In the genomic region with DNA sequence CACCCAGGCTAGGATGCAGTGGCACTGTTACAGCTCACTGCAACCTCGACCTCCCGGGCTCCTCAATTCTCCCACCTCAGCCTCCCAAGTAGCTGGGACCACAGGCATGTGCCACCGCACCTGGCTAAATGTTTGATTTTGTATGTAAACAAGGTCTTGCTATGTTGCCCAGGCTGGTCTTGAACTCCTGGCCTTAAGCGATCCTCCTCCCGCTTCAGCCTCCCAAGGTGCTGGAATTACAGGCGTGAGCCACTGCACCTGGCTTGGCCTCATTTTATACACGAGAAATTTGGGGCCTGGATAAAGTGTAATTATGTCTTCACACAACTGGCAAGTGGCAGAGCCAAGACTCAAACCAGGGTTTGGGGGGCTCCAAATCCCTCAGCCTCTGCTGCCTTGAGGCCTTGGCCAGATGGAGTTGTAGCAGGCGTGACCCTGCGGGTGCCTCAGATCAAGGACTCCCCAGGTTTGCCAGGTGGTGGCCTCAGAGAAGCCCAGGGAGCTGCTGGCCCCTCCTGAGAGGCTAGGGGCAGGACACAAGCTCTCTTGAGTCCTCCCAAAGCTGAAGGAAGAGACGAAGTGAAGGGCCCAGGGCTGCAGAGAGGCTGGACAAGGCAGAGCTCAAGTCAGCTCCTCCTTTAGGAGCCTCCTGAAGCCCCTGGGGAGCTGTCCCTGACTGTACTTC, we compare ENCODE assay signal across 16 cellular contexts.
A peak's percentile ranks its signal among the peaks of the same experiment; 100 is the strongest.
DNase-seq lines count a peak whose midpoint lies in the region; ATAC-seq and TF ChIP-seq lines count a peak whose summit lies in the region.
"Had no signal": no experiment of that assay in that cellular context is flagged by ENCODE, and none has a peak within 500 bp of the region (broad histone marks: within the 10 kb centered on the region; RNA-seq: fewer than 3 reads in every experiment).

No MANE protein-coding gene starts in this region.

- peak overlapping the region; percentile 97 for H3K27ac Mint-ChIP-seq in activated CD4-positive, alpha-beta T cell treated with anti-CD3 and anti-CD28 coated beads, Interleukin-2, amount 10 ng/mL, durations not matched to agents 7 days and 5 days
- peak overlapping the region; percentile 54 to 98 (median 94) for H3K27ac Mint-ChIP-seq in IgD-negative memory B cell
- H3K27ac Mint-ChIP-seq in activated T-helper 1 cell treated with anti-CD3 and anti-CD28 coated beads, Interleukin-12 subunit alpha, Interleukin-12 subunit beta, Interleukin-2, Interleukin-4 antibody, amounts not matched to agents 30 ng/mL and 10 ng/mL and 1 ng/mL, durations not matched to agents 14 hours and 24 hours and 36 hours: peak overlapping the region; percentile 4

- H3K4me3 Mint-ChIP-seq in activated CD4-positive, alpha-beta T cell treated with anti-CD3 and anti-CD28 coated beads, Interleukin-2, amount 10 ng/mL, durations not matched to agents 7 days and 5 days: peak overlapping the region; percentile 75
- peak overlapping the region in 1 of 4 donors; percentile 72 for H3K4me3 Mint-ChIP-seq in IgD-negative memory B cell
- H3K4me3 Mint-ChIP-seq in activated T-helper 1 cell treated with anti-CD3 and anti-CD28 coated beads, Interleukin-12 subunit alpha, Interleukin-12 subunit beta, Interleukin-2, Interleukin-4 antibody, amounts not matched to agents 30 ng/mL and 10 ng/mL and 1 ng/mL, durations not matched to agents 14 hours and 24 hours and 36 hours: peak overlapping the region; percentile 2

- no CpG with 5 or more reads among the region's 10 CpGs for WGBS in neuronal stem cell (ENCODE audit: extremely low coverage in 2 of 2, insufficient read length in 2 of 2, insufficient replicate concordance in 1 of 2), 2 donors

- H3K9me3 ChIP-seq in neuronal stem cell (replicated peaks in 1 of 2; ENCODE audit: control insufficient read depth in 2 of 2, insufficient read depth in 1 of 2, low read depth in 1 of 2, low read length in 2 of 2): peaks cover 3% of the 10 kb centered on the region in 2 donors
- no peaks in the 10 kb centered on the region for H3K9me3 ChIP-seq in gastrocnemius medialis
- H3K9me3 ChIP-seq: prostate gland had no signal

- H2BK12ac ChIP-seq in neuronal stem cell (ENCODE audit: low read length): no peak overlapping the region

- no peak overlapping the region for H2BK5ac ChIP-seq in neuronal stem cell (ENCODE audit: low read length)

- no peak overlapping the region for H3K23ac ChIP-seq in neuronal stem cell (ENCODE audit: low read depth, low read length, poor library complexity)

- peaks cover 13% of the 10 kb centered on the region for H3K36me3 Mint-ChIP-seq in activated CD4-positive, alpha-beta T cell treated with anti-CD3 and anti-CD28 coated beads, Interleukin-2, amount 10 ng/mL, durations not matched to agents 7 days and 5 days (ENCODE audit: low read depth)
- H3K36me3 Mint-ChIP-seq in IgD-negative memory B cell: peaks cover 4% of the 10 kb centered on the region
- H3K36me3 Mint-ChIP-seq in activated T-helper 1 cell treated with anti-CD3 and anti-CD28 coated beads, Interleukin-12 subunit alpha, Interleukin-12 subunit beta, Interleukin-2, Interleukin-4 antibody, amounts not matched to agents 30 ng/mL and 10 ng/mL and 1 ng/mL, durations not matched to agents 14 hours and 24 hours and 36 hours (ENCODE audit: low read depth): peaks cover 12% of the 10 kb centered on the region

- H3K4ac ChIP-seq in neuronal stem cell (ENCODE audit: low read length): no peak overlapping the region

- H3K36me3 ChIP-seq in neuronal stem cell (replicated peaks in 1 of 2; ENCODE audit: control insufficient read depth in 2 of 2, insufficient read depth in 2 of 2, low read length in 2 of 2): no peaks in the 10 kb centered on the region
- H3K36me3 ChIP-seq in gastrocnemius medialis: peaks cover 0 to 12% of the 10 kb centered on the region in 2 donors
- H3K36me3 ChIP-seq: prostate gland had no signal

- no peak for ATAC-seq in gastrocnemius medialis

- no peak overlapping the region for H2AK5ac ChIP-seq in neuronal stem cell (ENCODE audit: low read depth, low read length)

- H4K8ac ChIP-seq in neuronal stem cell (ENCODE audit: low read depth, low read length): no peak overlapping the region

- H3K4me1 ChIP-seq in neuronal stem cell (ENCODE audit: control insufficient read depth in 2 of 2, insufficient read depth in 1 of 2, low read depth in 1 of 2, low read length in 2 of 2): peaks cover 18 to 21% of the 10 kb centered on the region in 2 donors
- H3K4me1 ChIP-seq in gastrocnemius medialis: no peaks in the 10 kb centered on the region
- H3K4me1 ChIP-seq: prostate gland had no signal

- no peak overlapping the region for H3K4me2 ChIP-seq in neuronal stem cell (ENCODE audit: insufficient read depth, low read length, poor library complexity, severe bottlenecking)
- H3K4me2 ChIP-seq: smooth muscle cell had no signal

- H3K27me3 ChIP-seq in neuronal stem cell (ENCODE audit: control insufficient read depth in 3 of 3, insufficient read depth in 3 of 3, low read depth in 1 of 3, low read length in 3 of 3): no peaks in the 10 kb centered on the region
- H3K27me3 ChIP-seq in gastrocnemius medialis: no peaks in the 10 kb centered on the region

- H2AFZ ChIP-seq in neuronal stem cell (ENCODE audit: low read length): no peak overlapping the region

- no peak overlapping the region for H3K14ac ChIP-seq in neuronal stem cell (ENCODE audit: low read length)

- no peaks in the 10 kb centered on the region for H3K9me3 Mint-ChIP-seq in activated CD4-positive, alpha-beta T cell treated with anti-CD3 and anti-CD28 coated beads, Interleukin-2, amount 10 ng/mL, durations not matched to agents 7 days and 5 days
- no peaks in the 10 kb centered on the region for H3K9me3 Mint-ChIP-seq in IgD-negative memory B cell
- H3K9me3 Mint-ChIP-seq in activated T-helper 1 cell treated with anti-CD3 and anti-CD28 coated beads, Interleukin-12 subunit alpha, Interleukin-12 subunit beta, Interleukin-2, Interleukin-4 antibody, amounts not matched to agents 30 ng/mL and 10 ng/mL and 1 ng/mL, durations not matched to agents 14 hours and 24 hours and 36 hours: no peaks in the 10 kb centered on the region
- H3K9me3 Mint-ChIP-seq: naive thymus-derived CD8-positive, alpha-beta T cell had no signal

- H3K9ac ChIP-seq in neuronal stem cell (ENCODE audit: low read depth, low read length, poor library complexity): no peak overlapping the region

- H3K4me3 ChIP-seq in neuronal stem cell (ENCODE audit: low read length in 2 of 2): no peak overlapping the region
- no peak overlapping the region for H3K4me3 ChIP-seq in gastrocnemius medialis
- H3K4me3 ChIP-seq: smooth muscle cell had no signal

- no peak overlapping the region for H4K91ac ChIP-seq in neuronal stem cell (ENCODE audit: low read depth, low read length, poor library complexity)

- no peak overlapping the region for H2BK120ac ChIP-seq in neuronal stem cell (ENCODE audit: low read depth, low read length)

- in situ Hi-C loops in gastrocnemius medialis (cut with MboI; ENCODE audit: low sequenced_read_pairs in 4 of 4): no loop called here

- no peak for TF ChIP-seq POLR2A in gastrocnemius medialis (IDR thresholded peaks at IDR 0.05)

- H3K4me1 Mint-ChIP-seq in activated CD4-positive, alpha-beta T cell treated with anti-CD3 and anti-CD28 coated beads, Interleukin-2, amount 10 ng/mL, durations not matched to agents 7 days and 5 days: peaks cover 44% of the 10 kb centered on the region
- peaks cover 30 to 41% (median 34%) of the 10 kb centered on the region in 3 donors for H3K4me1 Mint-ChIP-seq in IgD-negative memory B cell
- H3K4me1 Mint-ChIP-seq in activated T-helper 1 cell treated with anti-CD3 and anti-CD28 coated beads, Interleukin-12 subunit alpha, Interleukin-12 subunit beta, Interleukin-2, Interleukin-4 antibody, amounts not matched to agents 30 ng/mL and 10 ng/mL and 1 ng/mL, durations not matched to agents 14 hours and 24 hours and 36 hours (ENCODE audit: low read depth): peaks cover 32% of the 10 kb centered on the region

- no peak overlapping the region for H3K27ac ChIP-seq in neuronal stem cell (replicated peaks; ENCODE audit: low read length)
- no peak overlapping the region for H3K27ac ChIP-seq in gastrocnemius medialis

- DNase-seq in activated CD4-positive, alpha-beta T cell treated with anti-CD3 and anti-CD28 coated beads, Interleukin-2, amount 10 ng/mL, durations not matched to agents 7 days and 5 days: no peak
- DNase-seq in activated CD4-positive, alpha-beta T cell treated with anti-CD3 and anti-CD28 coated beads for 4 hours: no peak
- DNase-seq in activated T-helper 1 cell treated with anti-CD3 and anti-CD28 coated beads, Interleukin-12 subunit alpha, Interleukin-12 subunit beta, Interleukin-2, Interleukin-4 antibody, amounts not matched to agents 30 ng/mL and 10 ng/mL and 1 ng/mL, durations not matched to agents 14 hours and 24 hours and 36 hours (ENCODE audit: low spot score): no peak
- DNase-seq in neuronal stem cell (ENCODE audit: low spot score) (no peak), inferior parietal cortex (ENCODE audit: extremely low spot score) (no peak), gastrocnemius medialis (no peak)
- no peak for DNase-seq in stimulated activated CD4-positive, alpha-beta T cell treated with anti-CD3 and anti-CD28 coated beads, Interleukin-2, amount 100 ng/mL, for 48 hours
- DNase-seq: amniotic stem cell; cerebellar nuclear complex; EL; IMR-90; naive thymus-derived CD8-positive, alpha-beta T cell; NCI-H2081 treated with DMSO at 0.1 percent for 48 hours had no signal

- POLR2A ChIA-PET in activated CD4-positive, alpha-beta T cell treated with anti-CD3 and anti-CD28 coated beads, Interleukin-2, amount 10 ng/mL, durations not matched to agents 7 days and 5 days (lab: Charles Lee): interaction anchor here (0.7 kb wide), 1 partner anchor 734 kb away, joined by 3 read pairs; no protein-coding TSS in a partner anchor

- H2BK15ac ChIP-seq in neuronal stem cell (ENCODE audit: low read length): peak overlapping the region; percentile 62

- no peaks in the 10 kb centered on the region for H3K27me3 Mint-ChIP-seq in activated CD4-positive, alpha-beta T cell treated with anti-CD3 and anti-CD28 coated beads, Interleukin-2, amount 10 ng/mL, durations not matched to agents 7 days and 5 days
- H3K27me3 Mint-ChIP-seq in IgD-negative memory B cell: no peaks in the 10 kb centered on the region
- no peaks in the 10 kb centered on the region for H3K27me3 Mint-ChIP-seq in activated T-helper 1 cell treated with anti-CD3 and anti-CD28 coated beads, Interleukin-12 subunit alpha, Interleukin-12 subunit beta, Interleukin-2, Interleukin-4 antibody, amounts not matched to agents 30 ng/mL and 10 ng/mL and 1 ng/mL, durations not matched to agents 14 hours and 24 hours and 36 hours (ENCODE audit: insufficient read depth)
- H3K27me3 Mint-ChIP-seq: naive thymus-derived CD8-positive, alpha-beta T cell had no signal

- intact Hi-C loops in activated T-helper 1 cell treated with anti-CD3 and anti-CD28 coated beads, Interleukin-12 subunit alpha, Interleukin-12 subunit beta, Interleukin-2, Interleukin-4 antibody, amounts not matched to agents 30 ng/mL and 10 ng/mL and 1 ng/mL, durations not matched to agents 14 hours and 24 hours and 36 hours (cut with micrococcal nuclease): loop anchor here (2.0 kb wide), 1 partner anchor 61 kb away; the partner anchor contains the start of gene MDM4
- intact Hi-C loops in gastrocnemius medialis (cut with DNase I; ENCODE audit: low total_unique reads): no loop called here

- CTCF ChIA-PET in activated CD4-positive, alpha-beta T cell treated with anti-CD3 and anti-CD28 coated beads, Interleukin-2, amount 10 ng/mL, durations not matched to agents 7 days and 5 days (lab: Charles Lee): interaction anchor here (0.9 to 4.0 kb wide), 3 partner anchors 12 to 17 kb away, joined by 5 to 16 read pairs (median 6); no protein-coding TSS in a partner anchor

- TF ChIP-seq CTCF in gastrocnemius medialis (IDR thresholded peaks at IDR 0.05 in 4 of 5, conservative IDR thresholded peaks at IDR 0.05 in 1 of 5): no peak

- H3K18ac ChIP-seq in neuronal stem cell (ENCODE audit: low read length): no peak overlapping the region

- no peaks in the 10 kb centered on the region for H3K79me1 ChIP-seq in neuronal stem cell (ENCODE audit: low read depth, low read length)

Comparison
In these comparisons a context has a peak if more than half of its experiments do, and no peak if none do; other contexts are left out.
1. H3K27ac Mint-ChIP-seq: peak in every context shown above with its lines; median percentile 97 in activated CD4-positive, alpha-beta T cell treated with anti-CD3 and anti-CD28 coated beads, Interleukin-2, amount 10 ng/mL, durations not matched to agents 7 days and 5 days; 94 in IgD-negative memory B cell; 4 in activated T-helper 1 cell treated with anti-CD3 and anti-CD28 coated beads, Interleukin-12 subunit alpha, Interleukin-12 subunit beta, Interleukin-2, Interleukin-4 antibody, amounts not matched to agents 30 ng/mL and 10 ng/mL and 1 ng/mL, durations not matched to agents 14 hours and 24 hours and 36 hours.